10 cellular contexts compared by ENCODE assay signal in the genomic region with DNA sequence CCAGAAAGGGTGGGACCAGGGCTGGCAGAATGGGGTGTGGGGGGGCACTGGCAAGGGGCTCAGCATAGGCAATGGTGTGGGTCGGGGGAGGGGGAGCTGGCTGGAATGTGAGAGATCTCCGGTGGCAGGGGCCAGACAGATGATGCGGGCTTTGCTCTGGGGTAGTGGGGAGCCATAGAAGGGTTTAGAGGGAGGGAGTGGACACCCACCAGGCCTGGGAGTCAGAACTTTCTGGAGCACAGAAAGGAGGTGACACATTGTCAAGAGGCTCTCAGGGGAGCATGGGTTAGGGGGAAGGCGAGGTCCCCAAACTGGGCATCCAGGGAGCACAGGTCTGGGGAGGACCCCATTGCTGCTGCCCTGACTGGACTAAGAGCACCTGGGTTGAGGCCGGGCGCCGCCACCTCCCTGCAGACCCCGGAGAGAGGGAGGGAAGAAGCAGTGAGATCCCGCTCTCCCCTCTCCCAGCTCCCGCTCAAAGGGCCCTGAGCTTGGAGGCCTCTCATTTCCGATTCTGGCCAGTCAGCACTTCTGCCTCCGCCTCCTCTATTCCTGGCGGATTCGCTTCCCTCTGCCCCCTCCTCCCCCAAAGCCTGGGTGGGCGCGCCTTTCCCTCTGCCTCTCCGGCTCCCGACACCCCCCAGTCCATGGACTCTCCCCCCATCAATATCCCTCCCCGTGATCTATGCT. TPM values are rescaled to one million over a fixed set of nuclear protein-coding genes. Genes with fewer than 3 reads are reported as not detected.
DNase-seq lines count a peak whose midpoint lies in the region; ATAC-seq and TF ChIP-seq lines count a peak whose summit lies in the region.
"Had no signal": no experiment of that assay in that cellular context is flagged by ENCODE, and none has a peak within 500 bp of the region (broad histone marks: within the 10 kb centered on the region; RNA-seq: fewer than 3 reads in every experiment).

No MANE protein-coding gene starts in this region.

- no peaks in the 10 kb centered on the region for H3K9me3 ChIP-seq in BLaER1 treated with 17β-estradiol and CSF1 and Interleukin-3, amounts not matched to agents 10 nM and 100 nM (replicated peaks in 1 of 11)
- H3K9me3 ChIP-seq in iPS-20b (ENCODE audit: insufficient read depth, low read depth, low read length) (no peaks in the 10 kb centered on the region), Karpas-422 (ENCODE audit: low read length) (no peaks in the 10 kb centered on the region)

- H3K9me2 ChIP-seq in Karpas-422 (replicated peaks; ENCODE audit: insufficient read depth, low read length) = no peaks in the 10 kb centered on the region

- H3K27ac ChIP-seq in BLaER1 treated with 17β-estradiol and CSF1 and Interleukin-3, amounts not matched to agents 10 nM and 100 nM = peak overlapping the region in 1 of 11 experiments; percentile 47; a peak in 1 of 22 replicates
- peak overlapping the region; percentile 91 for H3K27ac ChIP-seq in brain microvascular endothelial cell
- no peak overlapping the region for H3K27ac ChIP-seq in iPS-20b (ENCODE audit: low read length)
- no peak overlapping the region for H3K27ac ChIP-seq in Karpas-422 (ENCODE audit: low read length)

- peaks cover 64 to 93% (median 72%) of the 10 kb centered on the region in 11 experiments for H4K20me1 ChIP-seq in BLaER1 treated with 17β-estradiol and CSF1 and Interleukin-3, amounts not matched to agents 10 nM and 100 nM
- no peaks in the 10 kb centered on the region for H4K20me1 ChIP-seq in Karpas-422 (ENCODE audit: insufficient read depth, low read depth, low read length)

- ATAC-seq in GM18909 (IDR thresholded peaks at IDR 0.05; ENCODE audit: poor library complexity, unreplicated experiment) (no peak), GM18511 (IDR thresholded peaks at IDR 0.05; ENCODE audit: unreplicated experiment) (no peak)
- ATAC-seq: activated CD8-positive, alpha-beta T cell treated with anti-CD3 and anti-CD28 coated beads for 36 hours had no signal

- peak overlapping the region in 7 of 11 experiments; percentile 12 to 63 (median 47); a peak in 7 of 22 replicates for H3K9ac ChIP-seq in BLaER1 treated with 17β-estradiol and CSF1 and Interleukin-3, amounts not matched to agents 10 nM and 100 nM
- H3K9ac ChIP-seq in iPS-20b (ENCODE audit: low read depth, low read length) (no peak overlapping the region), Karpas-422 (ENCODE audit: low read length) (no peak overlapping the region)

- no peak for TF ChIP-seq CTCF in brain microvascular endothelial cell (IDR thresholded peaks at IDR 0.05; ENCODE audit: low read depth, low read length, missing control alignments)

- in situ Hi-C loops in brain microvascular endothelial cell (cut with HindIII; ENCODE audit: low pct_ligation_motif_present, low sequenced_read_pairs) = no loop called here

- H3K79me2 ChIP-seq in Karpas-422 (ENCODE audit: low read length) = no peaks in the 10 kb centered on the region

- DNase-seq in brain microvascular endothelial cell (no peak), putamen (ENCODE audit: low spot score) (peak; percentile 28), HuH-7 (ENCODE audit: low spot score) (no peak), Karpas-422 (no peak)
- DNase-seq: activated CD8-positive, alpha-beta T cell treated with anti-CD3 and anti-CD28 coated beads for 36 hours; HCEC 1CT had no signal

- no peak overlapping the region for H3K4me3 ChIP-seq in BLaER1 treated with 17β-estradiol and CSF1 and Interleukin-3, amounts not matched to agents 10 nM and 100 nM
- H3K4me3 ChIP-seq in brain microvascular endothelial cell (ENCODE audit: low read depth, low read length) (peak overlapping the region; percentile 12), iPS-20b (ENCODE audit: low read length) (peak overlapping the region; percentile 43; the same call in 1 of the 2 replicates), Karpas-422 (ENCODE audit: low read length) (no peak overlapping the region)

- H3K36me3 ChIP-seq in BLaER1 treated with 17β-estradiol and CSF1 and Interleukin-3, amounts not matched to agents 10 nM and 100 nM = peaks cover 60 to 92% (median 70%) of the 10 kb centered on the region in 11 experiments
- H3K36me3 ChIP-seq in brain microvascular endothelial cell (replicated peaks) (peaks cover 46% of the 10 kb centered on the region), iPS-20b (ENCODE audit: insufficient read depth, low read depth, low read length) (no peaks in the 10 kb centered on the region), Karpas-422 (ENCODE audit: insufficient read depth, low read length) (no peaks in the 10 kb centered on the region)

- H2AFZ ChIP-seq in Karpas-422 (ENCODE audit: low read length) = no peak overlapping the region

- peaks cover 37 to 53% (median 48%) of the 10 kb centered on the region in 10 experiments for H3K4me1 ChIP-seq in BLaER1 treated with 17β-estradiol and CSF1 and Interleukin-3, amounts not matched to agents 10 nM and 100 nM
- H3K4me1 ChIP-seq in iPS-20b (ENCODE audit: insufficient read depth, low read length) (no peaks in the 10 kb centered on the region; the same call in 1 of the 2 replicates), Karpas-422 (ENCODE audit: low read length) (peaks cover 15% of the 10 kb centered on the region)

- no peaks in the 10 kb centered on the region for H3K27me3 ChIP-seq in BLaER1 treated with 17β-estradiol and CSF1 and Interleukin-3, amounts not matched to agents 10 nM and 100 nM
- H3K27me3 ChIP-seq in brain microvascular endothelial cell (replicated peaks) (no peaks in the 10 kb centered on the region), iPS-20b (ENCODE audit: insufficient read depth, low read length) (peaks cover 67% of the 10 kb centered on the region), Karpas-422 (ENCODE audit: low read length) (no peaks in the 10 kb centered on the region)

- peak overlapping the region; percentile 42 to 90 (median 84); a peak in 21 of 22 replicates for H3K4me2 ChIP-seq in BLaER1 treated with 17β-estradiol and CSF1 and Interleukin-3, amounts not matched to agents 10 nM and 100 nM
- no peak overlapping the region for H3K4me2 ChIP-seq in Karpas-422 (ENCODE audit: low read depth, low read length, poor library complexity, severe bottlenecking)

RNA-seq across cellular contexts. Expression of gene SMIM24, which starts 21.6 kb away (rescaled TPM):
- 0.89 and 1.2 TPM in 2 replicates for total RNA-seq in Karpas-422 (2014; rRNA removed; shearing (Covaris generic); ENCODE audit: low replicate concordance)

RNA-seq across cellular contexts. Expression of gene SMIM44, which starts 24.5 kb away (rescaled TPM):
- not detected in 2 replicates for total RNA-seq in Karpas-422 (2014; rRNA removed; shearing (Covaris generic); ENCODE audit: low replicate concordance)
- total RNA-seq: activated CD8-positive, alpha-beta T cell treated with anti-CD3 and anti-CD28 coated beads for 36 hours had no signal

RNA-seq across cellular contexts. Expression of gene DOHH, which starts 41.7 kb away (rescaled TPM):
- total RNA-seq in Karpas-422 (2014; rRNA removed; shearing (Covaris generic); ENCODE audit: low replicate concordance) = 0.89 and 10.4 TPM in 2 replicates

RNA-seq across cellular contexts. Expression of gene FZR1, which starts 47.4 kb away (rescaled TPM):
- 22.8 and 41.6 TPM in 2 replicates for total RNA-seq in Karpas-422 (2014; rRNA removed; shearing (Covaris generic); ENCODE audit: low replicate concordance)

Comparison
In these comparisons a context has a peak if more than half of its experiments do, and no peak if none do; other contexts are left out.
1. H3K4me3 ChIP-seq: peak in brain microvascular endothelial cell (single experiment) and iPS-20b (single experiment); none in BLaER1 treated with 17β-estradiol and CSF1 and Interleukin-3, amounts not matched to agents 10 nM and 100 nM (0 of 10) and Karpas-422 (single experiment).
2. H3K9ac ChIP-seq: peak in BLaER1 treated with 17β-estradiol and CSF1 and Interleukin-3, amounts not matched to agents 10 nM and 100 nM (7 of 11); none in iPS-20b (single experiment) and Karpas-422 (single experiment).